19 cellular contexts compared by ENCODE assay signal in genomic region chr17:77206557-77206956, GRCh38.
DNase-seq lines count a peak whose midpoint lies in the region; ATAC-seq and TF ChIP-seq lines count a peak whose summit lies in the region.
"Had no signal": no experiment of that assay in that cellular context is flagged by ENCODE, and none has a peak within 500 bp of the region (broad histone marks: within the 10 kb centered on the region; RNA-seq: fewer than 3 reads in every experiment).

No MANE protein-coding gene starts in this region.

- H3K4me1 ChIP-seq in BLaER1, result peaks cover 47% of the 10 kb centered on the region
- peaks cover 0 to 4% of the 10 kb centered on the region in 2 donors for H3K4me1 ChIP-seq in lung (ENCODE audit: control insufficient read depth in 2 of 2, insufficient read depth in 2 of 2, low read length in 2 of 2)
- H3K4me1 ChIP-seq: colonic mucosa, SJCRH30 had no signal

- H3K27ac ChIP-seq in BLaER1 (no peak overlapping the region), lung (ENCODE audit: low read depth in 1 of 2, low read length in 1 of 2) (peak overlapping the region in 1 of 2 donors; percentile 27)
- H3K27ac ChIP-seq: colonic mucosa, pancreas, SJCRH30 had no signal

- peak; percentile 75 for DNase-seq in KBM-7
- peak; percentile 25 for DNase-seq in UCSD-AML1 (lab: John Stamatoyannopoulos, UW; ENCODE audit: unreplicated experiment)
- no peak for DNase-seq in lung (ENCODE audit: low spot score)
- no peak for DNase-seq in cerebellum (ENCODE audit: low spot score)
- DNase-seq in DMS 273 (lab: John Stamatoyannopoulos, UW; ENCODE audit: unreplicated experiment), result no peak
- DNase-seq: activated B cell treated with CpG ODN at 0.5 μM for 24 hours; activated T-cell treated with anti-CD3 and anti-CD28 coated beads, Interleukin-2, amount 50 U/mL, for 24 hours; colonic mucosa; DND-41; Karpas-422; NCI-H187 treated with DMSO at 0.1 percent for 48 hours; SJCRH30; stimulated activated CD8-positive, alpha-beta memory T cell treated with anti-CD3 and anti-CD28 coated beads, Interleukin-4, amount 100 ng/mL, for 48 hours; upper lobe of left lung had no signal

- TF ChIP-seq CTCF in lung (IDR thresholded peaks at IDR 0.05; ENCODE audit: control extremely low read depth, extremely low read depth), result no peak

- H3K36me3 ChIP-seq in BLaER1 (peaks cover 88% of the 10 kb centered on the region), lung (ENCODE audit: control insufficient read depth in 2 of 2, insufficient read depth in 2 of 2, low read length in 2 of 2) (peaks cover 14 to 59% of the 10 kb centered on the region in 2 donors)

- H3K9me3 ChIP-seq in BLaER1 (no peaks in the 10 kb centered on the region), lung (ENCODE audit: control insufficient read depth in 2 of 2, insufficient read depth in 1 of 2, low read length in 1 of 2) (no peaks in the 10 kb centered on the region)
- H3K9me3 ChIP-seq: adrenal gland, colonic mucosa, pancreas, SJCRH30, upper lobe of left lung had no signal

- 25 to 53% methylated on average over 5 of the region's 5 CpGs for WGBS in lung, 2 donors

- in situ Hi-C loops in KBM-7 (cut with MboI; ENCODE audit: low pct_unique_long_range_greater_than_20kb, low sequenced_read_pairs), result no loop called here

- ATAC-seq in lung (ENCODE audit: insufficient read depth, low FRiP score) (peak; percentile 63), GM21526 (IDR thresholded peaks at IDR 0.05; ENCODE audit: low FRiP score, unreplicated experiment) (no peak), HG02642 (IDR thresholded peaks at IDR 0.05; ENCODE audit: poor library complexity, unreplicated experiment) (no peak)
- ATAC-seq: pancreas had no signal

- H3K4me3 ChIP-seq in BLaER1 (no peak overlapping the region), lung (no peak overlapping the region)
- H3K4me3 ChIP-seq: adrenal gland, colonic mucosa, pancreas, SJCRH30, upper lobe of left lung had no signal

- H3K27me3 ChIP-seq in BLaER1 (no peaks in the 10 kb centered on the region), lung (ENCODE audit: control insufficient read depth, insufficient read depth) (no peaks in the 10 kb centered on the region)
- H3K27me3 ChIP-seq: adrenal gland, colonic mucosa, pancreas, SJCRH30, upper lobe of left lung had no signal

- H3K9ac ChIP-seq in BLaER1, result no peak overlapping the region

- peak overlapping the region; percentile 54 for H3K4me2 ChIP-seq in BLaER1

- no peaks in the 10 kb centered on the region for H4K20me1 ChIP-seq in BLaER1

Comparison
In these comparisons a context has a peak if more than half of its experiments do, and no peak if none do; other contexts are left out.
1. DNase-seq: peak in KBM-7 (single experiment) and UCSD-AML1 (single experiment); none in lung (single experiment), cerebellum (single experiment) and DMS 273 (single experiment).